8 cellular contexts compared by ENCODE assay signal in genomic region chr4:109729563-109730293, GRCh38. TPM values are rescaled to one million over a fixed set of nuclear protein-coding genes. Genes with fewer than 3 reads are reported as not detected.
DNase-seq lines count a peak whose midpoint lies in the region; ATAC-seq, FAIRE-seq and TF ChIP-seq lines count a peak whose summit lies in the region.

TSS of gene PLA2G12A (minus strand) at chr4:109730070. CDS start at chr4:109729809, 261 bp downstream.

- H3K4me3 ChIP-seq in astrocyte (ENCODE audit: insufficient read depth, low read depth, low read length) = peak within 1 kb of the TSS; percentile 90

- no peaks in the 10 kb centered on the region for H4K20me1 ChIP-seq in astrocyte (ENCODE audit: insufficient read depth, low read length)

- peak within 1 kb of the TSS; percentile 96 for H3K4me2 ChIP-seq in astrocyte (ENCODE audit: low read length)

- H3K9me3 ChIP-seq in astrocyte (ENCODE audit: insufficient read depth, low read depth, low read length) = no peaks in the 10 kb centered on the region

- FAIRE-seq in astrocyte (lab: Jason Lieb, UNC) = no peak

- peak within 1 kb of the TSS; percentile 85 for H3K9ac ChIP-seq in astrocyte (ENCODE audit: low read length)

- peak within 1 kb of the TSS; percentile 74 for H3K27ac Mint-ChIP-seq in astrocyte (ENCODE audit: unreplicated experiment)

- peaks cover 4% of the 10 kb centered on the region for H3K4me1 Mint-ChIP-seq in astrocyte (ENCODE audit: low read depth, unreplicated experiment)

- DNase-seq in NCI-H1105 treated with DMSO at 0.1 percent for 48 hours (lab: John Stamatoyannopoulos, UW) (peak; percentile 76), T-helper 22 cell (ENCODE audit: low read depth) (peak; percentile 74), astrocyte (ENCODE audit: low read depth) (peak; percentile 10), hypothalamus (lab: John Stamatoyannopoulos, UW) (peak in 49 of 51 donors; percentile 23 to 86 (median 58)), sciatic nerve (ENCODE audit: low spot score) (peak; percentile 79), GF-D8 (lab: John Stamatoyannopoulos, UW) (no peak)

- peak; percentile 54 for ATAC-seq in GM18499 (IDR thresholded peaks at IDR 0.05; ENCODE audit: insufficient read depth, unreplicated experiment)
- ATAC-seq in HG02759 (IDR thresholded peaks at IDR 0.05; ENCODE audit: unreplicated experiment) = peak; percentile 86
- peak; percentile 94 for ATAC-seq in sciatic nerve

- H3K27me3 ChIP-seq in astrocyte (ENCODE audit: insufficient read depth, low read length) = no peaks in the 10 kb centered on the region

- peak within 1 kb of the TSS; percentile 88 for H3K4me3 Mint-ChIP-seq in astrocyte (ENCODE audit: unreplicated experiment)

- peak within 1 kb of the TSS; percentile 93 for H2AFZ ChIP-seq in astrocyte (ENCODE audit: low read depth, low read length)

- no peaks in the 10 kb centered on the region for H3K36me3 Mint-ChIP-seq in astrocyte (ENCODE audit: low read depth, unreplicated experiment)

- peaks cover 8% of the 10 kb centered on the region for H3K4me1 ChIP-seq in astrocyte (ENCODE audit: insufficient read depth, low read length)

- H3K27ac ChIP-seq in astrocyte (ENCODE audit: low read depth, low read length) = peak within 1 kb of the TSS; percentile 56

- H3K9me3 Mint-ChIP-seq in astrocyte (ENCODE audit: unreplicated experiment) = no peaks in the 10 kb centered on the region

- no peaks in the 10 kb centered on the region for H3K36me3 ChIP-seq in astrocyte (ENCODE audit: insufficient read depth, low read length)

- intact Hi-C loops in sciatic nerve (cut with DNase I) = no loop called here

- no peak for TF ChIP-seq CTCF in astrocyte (IDR thresholded peaks at IDR 0.05; ENCODE audit: insufficient read depth, low read depth, low read length)

- no peaks in the 10 kb centered on the region for H3K27me3 Mint-ChIP-seq in astrocyte (ENCODE audit: low read depth, unreplicated experiment)

- H3K79me2 ChIP-seq in astrocyte (ENCODE audit: insufficient read depth, low read length) = peaks cover 22% of the 10 kb centered on the region

RNA-seq across cellular contexts. Expression of gene PLA2G12A, which starts in this region (rescaled TPM):
- total RNA-seq in astrocyte (17.8 and 22.5 TPM in 2 replicates), sciatic nerve (26.4 TPM)
